In the genomic region with DNA sequence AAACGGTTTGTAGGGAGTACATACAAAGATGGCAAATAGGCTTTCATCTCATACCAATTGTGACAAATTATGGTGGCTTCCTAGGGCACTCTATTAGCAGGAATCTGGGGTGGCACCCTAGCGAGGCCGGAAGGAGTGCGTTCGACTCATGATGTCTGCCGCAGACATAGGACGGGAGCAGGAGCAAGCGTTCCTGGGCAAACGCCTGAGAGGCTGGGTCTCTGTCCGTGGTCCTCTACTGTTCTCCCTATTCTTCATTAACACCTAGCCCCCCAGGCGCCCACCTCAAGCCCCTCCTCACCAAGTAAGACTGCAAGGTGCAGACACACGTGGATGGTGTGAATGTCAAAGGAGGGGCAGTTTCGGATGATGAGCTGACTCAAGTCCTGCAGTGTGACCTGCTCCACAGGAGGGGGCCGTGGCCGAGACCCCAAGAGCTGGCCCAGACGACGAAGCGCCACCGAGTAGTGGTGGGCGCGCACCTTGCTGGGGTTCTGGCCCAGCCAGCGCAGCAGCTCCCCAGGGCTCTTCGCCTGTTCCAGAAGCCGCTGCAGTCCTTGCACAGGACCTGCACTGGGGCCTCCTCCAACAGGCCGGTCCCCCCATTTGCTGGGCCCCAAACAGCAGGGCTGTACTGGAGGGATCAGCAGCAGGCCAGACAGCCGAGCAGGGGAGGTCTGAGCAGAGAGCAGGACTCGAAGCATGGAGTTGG, we compare ENCODE assay signal across 8 cellular contexts. TPM values are rescaled to one million over a fixed set of nuclear protein-coding genes. Genes with fewer than 3 reads are reported as not detected.
A peak's percentile ranks its signal among the peaks of the same experiment; 100 is the strongest.
DNase-seq lines count a peak whose midpoint lies in the region; ATAC-seq and TF ChIP-seq lines count a peak whose summit lies in the region.

No MANE protein-coding gene starts in this region.

- H3K9me3 ChIP-seq in CD8-positive, alpha-beta memory T cell (ENCODE audit: low read length): no peaks in the 10 kb centered on the region
- no peaks in the 10 kb centered on the region for H3K9me3 ChIP-seq in PC-9 (ENCODE audit: insufficient read depth, low read depth)
- H3K9me3 ChIP-seq in osteoblast (ENCODE audit: low read depth, low read length): no peaks in the 10 kb centered on the region

- H3K36me3 ChIP-seq in CD8-positive, alpha-beta memory T cell (ENCODE audit: insufficient read depth, low read length): no peaks in the 10 kb centered on the region
- H3K36me3 ChIP-seq in PC-9 (ENCODE audit: low read depth) (no peaks in the 10 kb centered on the region), osteoblast (ENCODE audit: insufficient read depth, low read length) (peaks cover 19% of the 10 kb centered on the region)

- peaks cover 0 to 2% of the 10 kb centered on the region in 2 donors for H3K27me3 Mint-ChIP-seq in CD8-positive, alpha-beta memory T cell

- H3K4me3 ChIP-seq in CD8-positive, alpha-beta memory T cell (ENCODE audit: low read length): peak overlapping the region; percentile 92
- peak overlapping the region; percentile 89 for H3K4me3 ChIP-seq in PC-9
- peak overlapping the region; percentile 95 for H3K4me3 ChIP-seq in epithelial cell of proximal tubule (ENCODE audit: low read depth, low read length)
- H3K4me3 ChIP-seq in osteoblast (ENCODE audit: insufficient read depth, low read length): peak overlapping the region; percentile 95

- peak overlapping the region; percentile 100 for H3K4me2 ChIP-seq in PC-9
- H3K4me2 ChIP-seq in osteoblast (ENCODE audit: insufficient read depth, low read length): peak overlapping the region; percentile 93

- H3K9me3 Mint-ChIP-seq in CD8-positive, alpha-beta memory T cell: no peaks in the 10 kb centered on the region

- TF ChIP-seq CTCF in PC-9 (conservative IDR thresholded peaks at IDR 0.05) (no peak), epithelial cell of proximal tubule (conservative IDR thresholded peaks at IDR 0.05; ENCODE audit: low read depth, low read length) (no peak), osteoblast (IDR thresholded peaks at IDR 0.05; ENCODE audit: extremely low read depth, low read depth, low read length) (no peak)

- H3K27ac ChIP-seq in CD8-positive, alpha-beta memory T cell (ENCODE audit: low read depth, low read length): peak overlapping the region; percentile 89
- no peak overlapping the region for H3K27ac ChIP-seq in PC-9
- peak overlapping the region; percentile 65 for H3K27ac ChIP-seq in osteoblast (ENCODE audit: low read depth, low read length)

- intact Hi-C loops in PC-9 (cut with micrococcal nuclease; ENCODE audit: unreplicated experiment): no loop called here

- ATAC-seq in HG03196 (IDR thresholded peaks at IDR 0.05; ENCODE audit: unreplicated experiment) (no peak), HG03108 (IDR thresholded peaks at IDR 0.05; ENCODE audit: unreplicated experiment) (no peak), GM21360 (IDR thresholded peaks at IDR 0.05; ENCODE audit: unreplicated experiment) (no peak)

- H3K36me3 Mint-ChIP-seq in CD8-positive, alpha-beta memory T cell: peaks cover 0 to 44% (median 0%) of the 10 kb centered on the region in 3 donors

- H3K27me3 ChIP-seq in CD8-positive, alpha-beta memory T cell (ENCODE audit: insufficient read depth, low read length, poor library complexity, severe bottlenecking): no peaks in the 10 kb centered on the region
- no peaks in the 10 kb centered on the region for H3K27me3 ChIP-seq in PC-9 (ENCODE audit: insufficient read depth, low read depth)
- no peaks in the 10 kb centered on the region for H3K27me3 ChIP-seq in osteoblast (ENCODE audit: insufficient read depth, low read length)

- no peaks in the 10 kb centered on the region for H3K9me2 ChIP-seq in PC-9 (ENCODE audit: insufficient read depth)

- H3K4me1 ChIP-seq in CD8-positive, alpha-beta memory T cell (ENCODE audit: insufficient read depth, low read length): peaks cover 39% of the 10 kb centered on the region
- H3K4me1 ChIP-seq in PC-9 (replicated peaks; ENCODE audit: insufficient read depth) (peaks cover 26% of the 10 kb centered on the region), osteoblast (ENCODE audit: insufficient read depth, low read length) (peaks cover 31% of the 10 kb centered on the region)

- peaks cover 8% of the 10 kb centered on the region; the same call in 1 of the 2 replicates for H4K20me1 ChIP-seq in PC-9 (ENCODE audit: insufficient read depth)
- H4K20me1 ChIP-seq in osteoblast (ENCODE audit: insufficient read depth, low read length): peaks cover 21% of the 10 kb centered on the region

- H3K4me1 Mint-ChIP-seq in CD8-positive, alpha-beta memory T cell: peaks cover 20 to 54% (median 28%) of the 10 kb centered on the region in 3 donors

- H3K4me3 Mint-ChIP-seq in CD8-positive, alpha-beta memory T cell: peak overlapping the region; percentile 83 to 96 (median 86)

- peak overlapping the region; percentile 64 to 93 (median 88) for H3K27ac Mint-ChIP-seq in CD8-positive, alpha-beta memory T cell

- H3K79me2 ChIP-seq in PC-9 (ENCODE audit: low read depth): peaks cover 38% of the 10 kb centered on the region
- peaks cover 41% of the 10 kb centered on the region for H3K79me2 ChIP-seq in osteoblast (ENCODE audit: insufficient read depth, low read length)

- BruUV-seq in PC-9 (replicated peaks; lab: Mats Ljungman, UMichigan): TSS peak; percentile 5

- H2AFZ ChIP-seq in PC-9 (no peak overlapping the region), osteoblast (ENCODE audit: low read length) (no peak overlapping the region)

- peak in 1 of 5 donors; percentile 49 for DNase-seq in CD8-positive, alpha-beta memory T cell
- DNase-seq in PC-9 (no peak), epithelial cell of proximal tubule (ENCODE audit: low read depth) (no peak), osteoblast (ENCODE audit: insufficient read length, low spot score, missing footprints) (peak; percentile 55), NCI-H748 (lab: John Stamatoyannopoulos, UW; ENCODE audit: unreplicated experiment) (no peak)

- CTCF ChIA-PET in CD8-positive, alpha-beta memory T cell (lab: Charles Lee): interaction anchor here (1.2 kb wide), 1 partner anchor 61 kb away, joined by 4 read pairs; no protein-coding TSS in a partner anchor
- CTCF ChIA-PET in PC-9 (lab: Charles Lee): no interaction called here

- POLR2A ChIA-PET in CD8-positive, alpha-beta memory T cell (lab: Charles Lee): no interaction called here
- POLR2A ChIA-PET in PC-9 (lab: Charles Lee; ENCODE audit: unreplicated experiment): no interaction called here

- peaks cover 65% of the 10 kb centered on the region for H3F3A ChIP-seq in PC-9 (ENCODE audit: insufficient read depth, low read depth)

RNA-seq across cellular contexts. Expression of a gene that starts 1.3 kb away (rescaled TPM):
- total RNA-seq in CD8-positive, alpha-beta memory T cell: 10 to 100 TPM; 83.1 to 88.8 TPM
- 52.0 TPM for polyA plus RNA-seq in CD8-positive, alpha-beta memory T cell
- total RNA-seq in PC-9 (2021) (104 and 126 TPM in 2 replicates), epithelial cell of proximal tubule (61.2 and 89.8 TPM in 2 replicates), osteoblast (87.6 and 95.2 TPM in 2 replicates)

RNA-seq across cellular contexts. Expression of a gene that starts 3.9 kb away (rescaled TPM):
- 10 to 100 TPM; 81.7 to 83.5 TPM for total RNA-seq in CD8-positive, alpha-beta memory T cell
- 69.7 TPM for polyA plus RNA-seq in CD8-positive, alpha-beta memory T cell
- 87.8 and 99.3 TPM in 2 replicates for total RNA-seq in PC-9 (2021)
- total RNA-seq in epithelial cell of proximal tubule: 73.7 and 94.9 TPM in 2 replicates
- total RNA-seq in osteoblast: 17.4 and 18.1 TPM in 2 replicates

RNA-seq across cellular contexts. Expression of a gene that starts 6.9 kb away (rescaled TPM):
- total RNA-seq in CD8-positive, alpha-beta memory T cell: 10 to 100 TPM; 39.9 to 40.7 TPM
- polyA plus RNA-seq in CD8-positive, alpha-beta memory T cell: 8.0 TPM
- total RNA-seq in PC-9 (2021) (103 TPM in 2 replicates), epithelial cell of proximal tubule (54.1 and 60.1 TPM in 2 replicates), osteoblast (39.8 and 45.7 TPM in 2 replicates)

RNA-seq across cellular contexts. Expression of a gene that starts 20.0 kb away (rescaled TPM):
- total RNA-seq in CD8-positive, alpha-beta memory T cell: 100 to 1,000 TPM; 119 to 121 TPM
- polyA plus RNA-seq in CD8-positive, alpha-beta memory T cell: 25.5 TPM
- 199 and 245 TPM in 2 replicates for total RNA-seq in PC-9 (2021)
- 115 and 164 TPM in 2 replicates for total RNA-seq in epithelial cell of proximal tubule
- total RNA-seq in osteoblast: 52.2 and 61.5 TPM in 2 replicates

RNA-seq across cellular contexts. Expression of a gene that starts 21.7 kb away (rescaled TPM):
- 10 to 100 TPM; 20.5 to 23.2 TPM for total RNA-seq in CD8-positive, alpha-beta memory T cell
- 14.3 TPM for polyA plus RNA-seq in CD8-positive, alpha-beta memory T cell
- total RNA-seq in PC-9 (2021): 45.7 and 58.4 TPM in 2 replicates
- total RNA-seq in epithelial cell of proximal tubule: 19.3 and 21.1 TPM in 2 replicates
- total RNA-seq in osteoblast: 15.9 and 17.0 TPM in 2 replicates
